2 cellular contexts compared by ENCODE assay signal in genomic region chr19:3012522-3013260, GRCh38.
TF ChIP-seq lines count a peak whose summit lies in the region.

No MANE protein-coding gene starts in this region.

TF ChIP-seq in GM23338, 12 proteins besides CTCF, POLR2A, EP300 and RAD21:
- TF ChIP-seq STAT1 (IDR thresholded peaks at IDR 0.05; ENCODE audit: unreplicated experiment) (no peak), REST (IDR thresholded peaks at IDR 0.05; ENCODE audit: unreplicated experiment) (no peak), ETS1 (IDR thresholded peaks at IDR 0.05) (no peak), ZNF462 (CRISPR knock-in tag; IDR thresholded peaks at IDR 0.05) (no peak), POLR2AphosphoS5 (IDR thresholded peaks at IDR 0.05; ENCODE audit: low read depth) (no peak), ZNF331 (CRISPR knock-in tag; IDR thresholded peaks at IDR 0.05; ENCODE audit: low read depth) (no peak), NANOG (IDR thresholded peaks at IDR 0.05; ENCODE audit: borderline replicate concordance) (no peak), EZH2 (IDR thresholded peaks at IDR 0.05; ENCODE audit: low read depth, unreplicated experiment) (no peak), ZNF114 (CRISPR knock-in tag; IDR thresholded peaks at IDR 0.05) (no peak), CREB1 (CRISPR knock-in tag; IDR thresholded peaks at IDR 0.05; ENCODE audit: low read depth) (no peak), JUNB (IDR thresholded peaks at IDR 0.05; ENCODE audit: unreplicated experiment) (no peak), EZH2phosphoT487 (IDR thresholded peaks at IDR 0.05; ENCODE audit: unreplicated experiment) (no peak)

TF ChIP-seq in K562, 482 proteins besides CTCF, POLR2A, EP300 and RAD21 (continues in another document):
- TF ChIP-seq SRSF3 (IDR thresholded peaks at IDR 0.05; ENCODE audit: insufficient read depth, low read length) (no peak), ZKSCAN1 (IDR thresholded peaks at IDR 0.05; ENCODE audit: low read depth, low read length) (no peak), BMI1 (IDR thresholded peaks at IDR 0.05; ENCODE audit: low read length) (peak; percentile 83), ID3 (CRISPR knock-in tag; IDR thresholded peaks at IDR 0.05) (no peak), ID3 (tag; IDR thresholded peaks at IDR 0.05) (no peak), NFIC (IDR thresholded peaks at IDR 0.05) (0 out of 2 replicates have a peak, but pooled peaks have one; percentile 16), TAF9B (IDR thresholded peaks at IDR 0.05; ENCODE audit: partially characterized antibody) (no peak), MLLT1 (IDR thresholded peaks at IDR 0.05) (peak in 1 of 2 experiments; percentile 87; a peak in 2 of 4 replicates), SREBF2 (CRISPR knock-in tag; IDR thresholded peaks at IDR 0.05) (no peak), KDM5B (IDR thresholded peaks at IDR 0.05; ENCODE audit: insufficient replicate concordance, low read depth, low read length) (no peak), CREM (IDR thresholded peaks at IDR 0.05; ENCODE audit: low read depth) (no peak), SFPQ (IDR thresholded peaks at IDR 0.05; ENCODE audit: low read depth, low read length) (no peak), ARID2 (IDR thresholded peaks at IDR 0.05) (no peak), AFF1 (IDR thresholded peaks at IDR 0.05; ENCODE audit: low read depth in 1 of 2, partially characterized antibody in 2 of 2) (no peak), TBP (optimal IDR thresholded peaks at IDR 0.05; ENCODE audit: low read depth, low read length) (no peak), HMBOX1 (IDR thresholded peaks at IDR 0.05) (no peak), SLC30A9 (CRISPR knock-in tag; IDR thresholded peaks at IDR 0.05) (no peak), ESRRA (IDR thresholded peaks at IDR 0.05; ENCODE audit: borderline replicate concordance, low read depth) (no peak), HNRNPUL1 (IDR thresholded peaks at IDR 0.05; ENCODE audit: low read length) (no peak), RNF2 (IDR thresholded peaks at IDR 0.05) (no peak), RBM15 (IDR thresholded peaks at IDR 0.05; ENCODE audit: insufficient read depth, low read length) (no peak), LARP7 (IDR thresholded peaks at IDR 0.05) (no peak), ZBTB34 (CRISPR knock-in tag; IDR thresholded peaks at IDR 0.05) (no peak), PKNOX1 (IDR thresholded peaks at IDR 0.05) (0 out of 2 replicates have a peak, but pooled peaks have one; percentile 25), HNRNPK (IDR thresholded peaks at IDR 0.05; ENCODE audit: low read depth, low read length, poor library complexity, severe bottlenecking) (no peak), ZBTB43 (CRISPR knock-in tag; IDR thresholded peaks at IDR 0.05) (no peak), ZNF133 (CRISPR knock-in tag; IDR thresholded peaks at IDR 0.05) (no peak), RBM25 (IDR thresholded peaks at IDR 0.05; ENCODE audit: low read depth, low read length, severe bottlenecking) (peak; percentile 89), XRCC5 (IDR thresholded peaks at IDR 0.05; ENCODE audit: low read depth, low read length) (peak; percentile 21; the same call in 1 of the 2 replicates), FOXO4 (CRISPR knock-in tag; IDR thresholded peaks at IDR 0.05) (no peak), HDAC2 (IDR thresholded peaks at IDR 0.05) (no peak), NFATC3 (IDR thresholded peaks at IDR 0.05) (no peak), HMG20A (CRISPR knock-in tag; conservative IDR thresholded peaks at IDR 0.05) (no peak), AFF4 (CRISPR knock-in tag; IDR thresholded peaks at IDR 0.05) (no peak), TOE1 (IDR thresholded peaks at IDR 0.05; ENCODE audit: borderline replicate concordance) (no peak), TOE1 (CRISPR knock-in tag; IDR thresholded peaks at IDR 0.05; ENCODE audit: borderline replicate concordance, low read depth) (no peak), NCOA2 (IDR thresholded peaks at IDR 0.05; ENCODE audit: partially characterized antibody in 2 of 2) (no peak)
